Comparison of ENCODE assay signal across 21 cellular contexts in the genomic region with DNA sequence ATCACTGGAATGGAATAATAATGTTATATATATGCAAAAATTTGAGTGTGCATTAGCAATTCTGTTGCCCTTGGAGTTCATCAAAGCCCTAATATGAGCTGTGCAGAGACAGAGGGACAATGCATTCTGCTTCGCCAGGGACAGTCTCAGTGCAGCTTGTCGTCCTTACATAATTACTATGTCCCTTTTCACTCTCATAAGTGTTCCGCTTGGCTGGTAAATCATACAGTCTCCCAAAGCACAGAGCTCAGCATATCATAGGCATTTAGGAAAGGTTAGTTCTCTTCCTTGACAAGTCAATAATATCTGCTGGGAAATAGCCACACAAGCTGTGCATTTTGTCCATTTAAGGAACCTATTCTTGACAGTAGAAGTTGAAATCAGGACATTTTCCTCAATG. TPM values are rescaled to one million over a fixed set of nuclear protein-coding genes. Genes with fewer than 3 reads are reported as not detected.
A peak's percentile ranks its signal among the peaks of the same experiment; 100 is the strongest.
DNase-seq lines count a peak whose midpoint lies in the region; ATAC-seq, FAIRE-seq and TF ChIP-seq lines count a peak whose summit lies in the region.
"Had no signal": no experiment of that assay in that cellular context is flagged by ENCODE, and none has a peak within 500 bp of the region (broad histone marks: within the 10 kb centered on the region; RNA-seq: fewer than 3 reads in every experiment).

No MANE protein-coding gene starts in this region.

- no peak for FAIRE-seq in pancreas (lab: Jason Lieb, UNC)
- FAIRE-seq: TTC549 had no signal

- WGBS in pancreas, 2 donors: 86% methylated on average over 3 of the region's 3 CpGs

- no peaks in the 10 kb centered on the region for H3K36me3 ChIP-seq in pancreas
- H3K36me3 ChIP-seq: gastrocnemius medialis, thyroid gland had no signal

- peak overlapping the region; percentile 45 for H3K27ac ChIP-seq in VCaP
- H3K27ac ChIP-seq in pancreas: no peak overlapping the region
- H3K27ac ChIP-seq: gastrocnemius medialis, thyroid gland had no signal

- H3K9me3 Mint-ChIP-seq in activated CD8-positive, alpha-beta T cell treated with anti-CD3 and anti-CD28 coated beads for 36 hours: peaks cover 2% of the 10 kb centered on the region

- no peaks in the 10 kb centered on the region for H3K4me1 Mint-ChIP-seq in activated CD8-positive, alpha-beta T cell treated with anti-CD3 and anti-CD28 coated beads for 36 hours (ENCODE audit: low read depth)
- H3K4me1 Mint-ChIP-seq: GM23338, mesothelial cell of epicardium, nephron progenitor cell had no signal

- no peaks in the 10 kb centered on the region for H3K9me3 ChIP-seq in pancreas
- H3K9me3 ChIP-seq: gastrocnemius medialis, thyroid gland had no signal

- intact Hi-C loops in pancreas (cut with DNase I): no loop called here
- intact Hi-C loops in activated CD8-positive, alpha-beta T cell treated with anti-CD3 and anti-CD28 coated beads for 36 hours (cut with micrococcal nuclease): no loop called here

- no peaks in the 10 kb centered on the region for H3K36me3 Mint-ChIP-seq in activated CD8-positive, alpha-beta T cell treated with anti-CD3 and anti-CD28 coated beads for 36 hours (ENCODE audit: low read depth)

- H3K27me3 ChIP-seq in pancreas: no peaks in the 10 kb centered on the region
- H3K27me3 ChIP-seq: gastrocnemius medialis, thyroid gland had no signal

- CTCF ChIA-PET in activated CD8-positive, alpha-beta T cell treated with anti-CD3 and anti-CD28 coated beads for 36 hours (lab: Charles Lee): interaction anchor here (1.4 kb wide), 1 partner anchor 233 kb away, joined by 3 read pairs; no protein-coding TSS in a partner anchor

- ATAC-seq in pancreas: peak in 3 of 4 donors; percentile 20 to 70 (median 69)
- ATAC-seq in activated CD8-positive, alpha-beta T cell treated with anti-CD3 and anti-CD28 coated beads for 36 hours: no peak
- ATAC-seq: esophagus mucosa, gastrocnemius medialis, GM23338 had no signal

- no peaks in the 10 kb centered on the region for H3K4me1 ChIP-seq in pancreas
- H3K4me1 ChIP-seq: gastrocnemius medialis had no signal

- H3K4me3 ChIP-seq in pancreas: no peak overlapping the region
- H3K4me3 ChIP-seq: gastrocnemius medialis, GM23338, thyroid gland had no signal

- peak; percentile 68 for DNase-seq in NCI-H1092 treated with DMSO at 0.1 percent for 48 hours (lab: John Stamatoyannopoulos, UW)
- peak; percentile 26 for DNase-seq in NCI-H2107 (lab: John Stamatoyannopoulos, UW)
- no peak for DNase-seq in pancreas
- DNase-seq in Ammon's horn (ENCODE audit: low spot score): no peak
- no peak for DNase-seq in activated CD8-positive, alpha-beta T cell treated with anti-CD3 and anti-CD28 coated beads for 36 hours
- no peak for DNase-seq in NCI-H1694 treated with DMSO at 0.1 percent for 48 hours (lab: John Stamatoyannopoulos, UW)
- DNase-seq: activated CD4-positive, alpha-beta T cell treated with anti-CD3 and anti-CD28 coated beads for 4 hours; amniotic stem cell; gastrocnemius medialis; NCI-H2171; nephron progenitor cell; RPMI8226; stimulated activated CD4-positive, alpha-beta T cell treated with anti-CD3 and anti-CD28 coated beads, Interleukin-2, amount 100 ng/mL, for 24 hours; stimulated activated naive CD4-positive, alpha-beta T cell treated with Interleukin-2 at 50 U/mL for 16 hours; SW 1271 had no signal

- peaks cover 2% of the 10 kb centered on the region for H3K27me3 Mint-ChIP-seq in activated CD8-positive, alpha-beta T cell treated with anti-CD3 and anti-CD28 coated beads for 36 hours

- H3K4me3 Mint-ChIP-seq in activated CD8-positive, alpha-beta T cell treated with anti-CD3 and anti-CD28 coated beads for 36 hours: no peak overlapping the region
- H3K4me3 Mint-ChIP-seq: GM23338, mesothelial cell of epicardium, nephron progenitor cell had no signal

- POLR2A ChIA-PET in activated CD8-positive, alpha-beta T cell treated with anti-CD3 and anti-CD28 coated beads for 36 hours (lab: Charles Lee): no interaction called here

- no peak overlapping the region for H3K27ac Mint-ChIP-seq in activated CD8-positive, alpha-beta T cell treated with anti-CD3 and anti-CD28 coated beads for 36 hours
- H3K27ac Mint-ChIP-seq: GM23338, mesothelial cell of epicardium, nephron progenitor cell had no signal

- TF ChIP-seq CTCF in VCaP (conservative IDR thresholded peaks at IDR 0.05) (no peak), pancreas (IDR thresholded peaks at IDR 0.05) (no peak)
- no peak for TF ChIP-seq CTCF in activated CD8-positive, alpha-beta T cell treated with anti-CD3 and anti-CD28 coated beads for 36 hours (IDR thresholded peaks at IDR 0.05)

RNA-seq across cellular contexts. Expression of a gene that starts 30.7 kb away (rescaled TPM):
- 1 to 10 TPM in 1 of 6 donors, under 1 TPM in 5; 0.53 to 1.4 (median 0.80) TPM for total RNA-seq in pancreas
- polyA plus RNA-seq in pancreas: 1 to 10 TPM in 1 of 2 donors, under 1 TPM in 1; 0.46 to 2.5 TPM
- not detected for total RNA-seq in activated CD8-positive, alpha-beta T cell treated with anti-CD3 and anti-CD28 coated beads for 36 hours

Comparison
In these comparisons a context has a peak if more than half of its experiments do, and no peak if none do; other contexts are left out.
1. DNase-seq: peak in NCI-H1092 treated with DMSO at 0.1 percent for 48 hours (single experiment) and NCI-H2107 (single experiment); none in pancreas (0 of 6), Ammon's horn (single experiment), activated CD8-positive, alpha-beta T cell treated with anti-CD3 and anti-CD28 coated beads for 36 hours (single experiment) and NCI-H1694 treated with DMSO at 0.1 percent for 48 hours (single experiment).